Comparison of ENCODE assay signal across 11 cellular contexts in the genomic region with DNA sequence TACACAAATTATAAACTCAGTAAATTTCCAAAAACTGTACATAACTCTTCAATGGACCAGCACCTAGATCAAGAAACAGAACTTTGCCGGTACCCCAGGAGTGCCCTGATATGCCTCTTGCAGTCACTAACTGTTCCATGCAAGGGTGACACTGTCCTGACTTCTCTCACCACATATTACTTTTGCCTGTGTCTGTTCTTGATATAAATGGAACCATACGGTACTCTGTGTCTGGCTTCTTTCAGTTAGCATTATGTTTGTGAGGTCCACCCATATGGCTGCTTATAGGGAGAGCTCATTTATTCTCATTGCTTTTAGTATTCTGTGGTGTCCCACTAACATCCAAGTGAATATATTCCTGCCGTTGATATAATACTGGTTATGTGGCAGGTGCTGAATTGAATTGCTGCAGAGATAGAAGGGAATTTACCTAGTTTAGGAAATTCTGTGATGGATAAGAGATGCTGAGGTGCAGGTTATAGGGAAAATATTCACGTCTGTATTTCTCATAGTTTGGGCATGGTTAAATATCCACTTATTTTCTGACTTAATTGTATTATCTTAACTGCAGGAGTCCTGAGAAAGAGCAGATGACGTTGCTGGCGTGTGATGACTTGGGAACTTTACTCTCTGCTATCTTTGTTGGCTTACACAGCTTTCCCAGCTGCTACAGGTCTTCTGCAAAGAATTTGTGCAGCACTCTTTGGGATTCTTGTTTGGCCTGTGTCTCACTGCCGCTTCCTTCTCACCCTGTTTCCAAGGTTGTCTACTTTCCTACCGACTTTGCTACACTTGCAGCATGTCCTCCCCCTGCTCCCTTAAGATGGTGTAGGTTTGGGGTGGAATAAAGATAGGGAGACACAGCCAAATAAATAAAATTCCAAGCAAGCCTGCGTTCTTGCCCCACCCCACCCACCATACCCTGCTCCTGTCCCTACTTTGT.
A peak's percentile ranks its signal among the peaks of the same experiment; 100 is the strongest.
DNase-seq lines count a peak whose midpoint lies in the region; ATAC-seq and TF ChIP-seq lines count a peak whose summit lies in the region.
"Had no signal": no experiment of that assay in that cellular context is flagged by ENCODE, and none has a peak within 500 bp of the region (broad histone marks: within the 10 kb centered on the region; RNA-seq: fewer than 3 reads in every experiment).

No MANE protein-coding gene starts in this region.

- peak overlapping the region; percentile 60 to 66 for H3K27ac Mint-ChIP-seq in natural killer cell treated with Interleukin-12 subunit alpha and Interleukin-12 subunit beta and Interleukin-15 and Interleukin-18, amount 100 ng/mL, for 72 hours
- H3K27ac Mint-ChIP-seq in natural killer cell = peak overlapping the region in 1 of 2 donors; percentile 63

- H3K9me3 ChIP-seq in uterus = no peaks in the 10 kb centered on the region
- no peaks in the 10 kb centered on the region for H3K9me3 ChIP-seq in mucosa of descending colon
- H3K9me3 ChIP-seq: colonic mucosa had no signal

- H3K4me3 Mint-ChIP-seq in natural killer cell treated with Interleukin-12 subunit alpha and Interleukin-12 subunit beta and Interleukin-15 and Interleukin-18, amount 100 ng/mL, for 72 hours = peak overlapping the region; percentile 34
- no peak overlapping the region for H3K4me3 Mint-ChIP-seq in natural killer cell

- H3K4me1 ChIP-seq in uterus = peaks cover 3 to 5% of the 10 kb centered on the region in 2 donors
- peaks cover 13% of the 10 kb centered on the region for H3K4me1 ChIP-seq in mucosa of descending colon (ENCODE audit: low read depth)
- H3K4me1 ChIP-seq: colonic mucosa had no signal

- no peaks in the 10 kb centered on the region for H3K36me3 Mint-ChIP-seq in natural killer cell treated with Interleukin-12 subunit alpha and Interleukin-12 subunit beta and Interleukin-15 and Interleukin-18, amount 100 ng/mL, for 72 hours
- H3K36me3 Mint-ChIP-seq in natural killer cell = no peaks in the 10 kb centered on the region

- peaks cover 41 to 43% of the 10 kb centered on the region in 2 donors for H3K4me1 Mint-ChIP-seq in natural killer cell treated with Interleukin-12 subunit alpha and Interleukin-12 subunit beta and Interleukin-15 and Interleukin-18, amount 100 ng/mL, for 72 hours (ENCODE audit: low read depth in 2 of 2)
- H3K4me1 Mint-ChIP-seq in natural killer cell = peaks cover 42 to 53% of the 10 kb centered on the region in 2 donors

- H3K27ac ChIP-seq in uterus = peak overlapping the region; percentile 55 to 56
- H3K27ac ChIP-seq: C4-2B, colonic mucosa had no signal

- no peak for DNase-seq in natural killer cell treated with Interleukin-12 subunit alpha and Interleukin-12 subunit beta and Interleukin-15 and Interleukin-18, amount 100 ng/mL, for 72 hours (ENCODE audit: low spot score)
- DNase-seq in natural killer cell (no peak), astrocyte of the hippocampus (ENCODE audit: low read depth, low spot score) (peak; percentile 49), iris pigment epithelial cell (ENCODE audit: low read depth) (peak; percentile 69), uterus (peak; percentile 41 to 51), mucosa of descending colon (no peak), NCI-H187 treated with DMSO at 0.1 percent for 48 hours (lab: John Stamatoyannopoulos, UW) (no peak)
- DNase-seq: colonic mucosa, SHP77 treated with DMSO at 0.1 percent for 48 hours had no signal

- ATAC-seq in natural killer cell treated with Interleukin-12 subunit alpha and Interleukin-12 subunit beta and Interleukin-15 and Interleukin-18, amount 100 ng/mL, for 72 hours = no peak
- ATAC-seq in natural killer cell (no peak), mucosa of descending colon (no peak), HG03457 (IDR thresholded peaks at IDR 0.05; ENCODE audit: unreplicated experiment) (no peak)

- intact Hi-C loops in natural killer cell (cut with micrococcal nuclease) = no loop called here
- intact Hi-C loops in uterus (cut with DNase I; ENCODE audit: low total_unique reads) = no loop called here
- intact Hi-C loops in mucosa of descending colon (cut with DNase I, micrococcal nuclease) = no loop called here

- no peak overlapping the region for H3K4me3 ChIP-seq in uterus
- H3K4me3 ChIP-seq in mucosa of descending colon = no peak overlapping the region
- H3K4me3 ChIP-seq: colonic mucosa had no signal

- no peaks in the 10 kb centered on the region for H3K36me3 ChIP-seq in uterus
- no peaks in the 10 kb centered on the region for H3K36me3 ChIP-seq in mucosa of descending colon (ENCODE audit: low read depth)
- H3K36me3 ChIP-seq: colonic mucosa had no signal

- no peaks in the 10 kb centered on the region for H3K27me3 Mint-ChIP-seq in natural killer cell treated with Interleukin-12 subunit alpha and Interleukin-12 subunit beta and Interleukin-15 and Interleukin-18, amount 100 ng/mL, for 72 hours
- H3K27me3 Mint-ChIP-seq in natural killer cell (ENCODE audit: low read depth in 2 of 2) = no peaks in the 10 kb centered on the region

- H3K9me3 Mint-ChIP-seq in natural killer cell treated with Interleukin-12 subunit alpha and Interleukin-12 subunit beta and Interleukin-15 and Interleukin-18, amount 100 ng/mL, for 72 hours = no peaks in the 10 kb centered on the region
- H3K9me3 Mint-ChIP-seq in natural killer cell = no peaks in the 10 kb centered on the region

- H3K27me3 ChIP-seq in uterus = no peaks in the 10 kb centered on the region
- H3K27me3 ChIP-seq: colonic mucosa had no signal

- TF ChIP-seq CTCF in natural killer cell (IDR thresholded peaks at IDR 0.05) (no peak), uterus (IDR thresholded peaks at IDR 0.05) (no peak), mucosa of descending colon (IDR thresholded peaks at IDR 0.05) (no peak)

- no peak for TF ChIP-seq POLR2A in uterus (IDR thresholded peaks at IDR 0.05)

Comparison
In these comparisons a context has a peak if more than half of its experiments do, and no peak if none do; other contexts are left out.
1. DNase-seq: peak in astrocyte of the hippocampus (single experiment), iris pigment epithelial cell (single experiment) and uterus (2 of 2); none in natural killer cell treated with Interleukin-12 subunit alpha and Interleukin-12 subunit beta and Interleukin-15 and Interleukin-18, amount 100 ng/mL, for 72 hours (single experiment), natural killer cell (single experiment), mucosa of descending colon (0 of 3) and NCI-H187 treated with DMSO at 0.1 percent for 48 hours (single experiment).